In the genomic region with DNA sequence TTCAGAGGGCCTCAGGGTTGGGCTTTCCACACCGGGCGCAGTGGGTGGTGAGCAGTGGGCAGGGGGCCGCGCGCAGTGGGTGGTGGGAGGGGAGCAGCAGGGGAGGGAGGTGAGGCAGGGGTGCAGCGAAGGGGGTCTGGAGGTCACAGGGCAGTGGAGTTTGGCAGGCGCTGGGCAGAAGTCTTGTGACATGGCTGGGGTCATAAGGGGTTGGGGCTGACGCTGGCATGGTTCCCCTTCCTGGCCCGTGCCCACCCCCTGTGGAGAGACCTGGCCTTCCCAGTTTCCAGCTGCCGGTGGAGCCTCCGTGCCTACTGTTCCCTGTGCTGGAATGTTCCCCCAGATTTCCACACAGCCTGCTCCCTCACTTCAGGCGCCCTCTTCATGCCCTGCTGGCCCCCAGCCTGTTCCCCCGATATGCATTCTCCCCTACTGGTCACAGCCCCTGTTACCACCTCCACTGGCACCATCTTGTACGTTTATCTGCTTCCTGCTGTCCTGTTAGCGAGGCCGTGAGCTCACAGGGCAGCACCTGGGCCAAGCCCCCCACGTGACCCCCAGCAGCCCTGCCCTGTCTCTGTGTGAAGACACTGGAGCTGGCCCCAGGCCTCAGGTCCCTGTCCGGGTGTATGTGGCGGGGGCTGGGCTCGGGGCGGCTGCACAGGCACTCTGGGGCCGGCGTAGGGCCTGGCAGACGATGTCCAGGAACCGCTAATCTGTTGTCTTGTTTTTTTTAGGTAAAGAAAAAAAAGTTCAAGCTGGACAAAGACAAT, we compare ENCODE assay signal across 15 cellular contexts.
A peak's percentile ranks its signal among the peaks of the same experiment; 100 is the strongest.
DNase-seq lines count a peak whose midpoint lies in the region; ATAC-seq lines count a peak whose summit lies in the region.
"Had no signal": no experiment of that assay in that cellular context is flagged by ENCODE, and none has a peak within 500 bp of the region (broad histone marks: within the 10 kb centered on the region; RNA-seq: fewer than 3 reads in every experiment).

No MANE protein-coding gene starts in this region.

- H3K4me3 Mint-ChIP-seq in activated CD8-positive, alpha-beta memory T cell treated with anti-CD3 and anti-CD28 coated beads, Interleukin-2, amount 10 ng/mL, durations not matched to agents 7 days and 5 days: no peak overlapping the region
- H3K4me3 Mint-ChIP-seq: CD4-positive, alpha-beta memory T cell had no signal

- H3K9me3 Mint-ChIP-seq in activated CD8-positive, alpha-beta memory T cell treated with anti-CD3 and anti-CD28 coated beads, Interleukin-2, amount 10 ng/mL, durations not matched to agents 7 days and 5 days (ENCODE audit: low read depth): no peaks in the 10 kb centered on the region
- H3K9me3 Mint-ChIP-seq: CD4-positive, alpha-beta memory T cell had no signal

- peak; percentile 27 for DNase-seq in activated CD8-positive, alpha-beta memory T cell treated with anti-CD3 and anti-CD28 coated beads, Interleukin-2, amount 10 ng/mL, durations not matched to agents 7 days and 5 days
- no peak for DNase-seq in activated CD8-positive, alpha-beta memory T cell treated with anti-CD3 and anti-CD28 coated beads for 24 hours
- DNase-seq in D341Med (ENCODE audit: low spot score) (peak; percentile 14), hepatic stellate cell (ENCODE audit: low spot score) (peak; percentile 1), posterior vena cava (ENCODE audit: low spot score) (peak; percentile 79), MV-4-11 (lab: John Stamatoyannopoulos, UW) (no peak)
- DNase-seq: activated CD4-positive, alpha-beta T cell treated with anti-CD3 and anti-CD28 coated beads, Interleukin-2, amount 50 U/mL, for 4 hours; CD4-positive, alpha-beta memory T cell; HCEC 1CT; NCI-H1436; NCI-H2171 treated with DMSO at 0.1 percent for 48 hours; NCI-H82; stimulated activated CD4-positive, alpha-beta T cell treated with anti-CD3 and anti-CD28 coated beads, Interleukin-15, amount 100 ng/mL, for 24 hours had no signal

- no peak for ATAC-seq in activated CD8-positive, alpha-beta memory T cell treated with anti-CD3 and anti-CD28 coated beads, Interleukin-2, amount 10 ng/mL, durations not matched to agents 7 days and 5 days
- ATAC-seq in GM18520 (IDR thresholded peaks at IDR 0.05; ENCODE audit: unreplicated experiment): no peak
- ATAC-seq in HG02571 (IDR thresholded peaks at IDR 0.05; ENCODE audit: unreplicated experiment): no peak

- no peaks in the 10 kb centered on the region for H3K4me1 Mint-ChIP-seq in activated CD8-positive, alpha-beta memory T cell treated with anti-CD3 and anti-CD28 coated beads, Interleukin-2, amount 10 ng/mL, durations not matched to agents 7 days and 5 days
- H3K4me1 Mint-ChIP-seq: CD4-positive, alpha-beta memory T cell had no signal

- no peak overlapping the region for H3K27ac Mint-ChIP-seq in activated CD8-positive, alpha-beta memory T cell treated with anti-CD3 and anti-CD28 coated beads, Interleukin-2, amount 10 ng/mL, durations not matched to agents 7 days and 5 days

- H3K36me3 Mint-ChIP-seq in activated CD8-positive, alpha-beta memory T cell treated with anti-CD3 and anti-CD28 coated beads, Interleukin-2, amount 10 ng/mL, durations not matched to agents 7 days and 5 days: no peaks in the 10 kb centered on the region

- no peaks in the 10 kb centered on the region for H3K27me3 Mint-ChIP-seq in activated CD8-positive, alpha-beta memory T cell treated with anti-CD3 and anti-CD28 coated beads, Interleukin-2, amount 10 ng/mL, durations not matched to agents 7 days and 5 days
- H3K27me3 Mint-ChIP-seq: CD4-positive, alpha-beta memory T cell had no signal

- intact Hi-C loops in posterior vena cava (cut with DNase I): loop anchor here in 1 of 2 donors (5.0 kb wide), 1 partner anchor 109 kb away; the partner anchor contains the start of gene KCNQ1OT1

- CTCF ChIA-PET in activated CD8-positive, alpha-beta memory T cell treated with anti-CD3 and anti-CD28 coated beads, Interleukin-2, amount 10 ng/mL, durations not matched to agents 7 days and 5 days (lab: Charles Lee): no interaction called here

Comparison
In these comparisons a context has a peak if more than half of its experiments do, and no peak if none do; other contexts are left out.
1. DNase-seq: peak in activated CD8-positive, alpha-beta memory T cell treated with anti-CD3 and anti-CD28 coated beads, Interleukin-2, amount 10 ng/mL, durations not matched to agents 7 days and 5 days (single experiment), D341Med (single experiment), hepatic stellate cell (single experiment) and posterior vena cava (single experiment); none in activated CD8-positive, alpha-beta memory T cell treated with anti-CD3 and anti-CD28 coated beads for 24 hours (single experiment) and MV-4-11 (single experiment).